32 cellular contexts compared by ENCODE assay signal in genomic region chr9:131936929-131937328, GRCh38.
"Had no signal": no experiment of that assay in that cellular context is flagged by ENCODE, and none has a peak within 500 bp of the region (broad histone marks: within the 10 kb centered on the region; RNA-seq: fewer than 3 reads in every experiment).

No MANE protein-coding gene starts in this region.

- H3K9me3 Mint-ChIP-seq: natural killer cell treated with Interleukin-12 subunit alpha and Interleukin-12 subunit beta and Interleukin-15 and Interleukin-18, amount 100 ng/mL, for 72 hours; stimulated activated naive CD8-positive, alpha-beta T cell treated with anti-CD3 and anti-CD28 coated beads, Interleukin-15, Interleukin-2, amounts not matched to agents 100 ng/mL and 50 ng/mL, for 24 hours had no signal

- H3K27me3 Mint-ChIP-seq: naive B cell; natural killer cell treated with Interleukin-12 subunit alpha and Interleukin-12 subunit beta and Interleukin-15 and Interleukin-18, amount 100 ng/mL, for 72 hours; stimulated activated naive B cell treated with anti-CD40 and anti-IgM and Interleukin-4, amounts not matched to agents 10 μg/mL and 1 μg/mL and 100 μg/mL, for 72 hours; stimulated activated naive CD8-positive, alpha-beta T cell treated with anti-CD3 and anti-CD28 coated beads, Interleukin-15, Interleukin-2, amounts not matched to agents 100 ng/mL and 50 ng/mL, for 24 hours had no signal

- H3K36me3 ChIP-seq: colonic mucosa, ovary, uterus had no signal

- H3K4me1 Mint-ChIP-seq: mesothelial cell of epicardium, naive B cell had no signal

- H3K4me3 Mint-ChIP-seq: mesothelial cell of epicardium; naive B cell; natural killer cell treated with Interleukin-12 subunit alpha and Interleukin-12 subunit beta and Interleukin-15 and Interleukin-18, amount 100 ng/mL, for 72 hours; neural crest cell; stimulated activated naive B cell treated with anti-CD40 and anti-IgM and Interleukin-4, amounts not matched to agents 10 μg/mL and 1 μg/mL and 100 μg/mL, for 72 hours; stimulated activated naive CD8-positive, alpha-beta T cell treated with anti-CD3 and anti-CD28 coated beads, Interleukin-15, Interleukin-2, amounts not matched to agents 100 ng/mL and 50 ng/mL, for 24 hours had no signal

- FAIRE-seq: endometrium, islet of Langerhans had no signal

- H3K27ac ChIP-seq: colonic mucosa, esophagus squamous epithelium, heart right ventricle, left lung, ovary, psoas muscle, skin epidermis, thoracic aorta, transverse colon, upper lobe of right lung, uterus had no signal

- H3K4me1 ChIP-seq: colonic mucosa, esophagus squamous epithelium, heart right ventricle, left lung, psoas muscle, transverse colon, upper lobe of right lung, uterus had no signal

- DNase-seq: colonic mucosa; dermis blood vessel endothelial cell; effector memory CD4-positive, alpha-beta T cell; erythroblast; esophagus squamous epithelium; foreskin melanocyte; glutamatergic neuron; heart right ventricle; hippocampal formation; left cardiac atrium; left lung; mesenchymal stem cell; mucosa of descending colon; naive B cell; ovary; posterior cingulate gyrus; psoas muscle; right cardiac atrium; stimulated activated CD4-positive, alpha-beta T cell treated with anti-CD3 and anti-CD28 coated beads, Interleukin-15, amount 100 ng/mL, for 24 hours; stimulated activated CD4-positive, alpha-beta T cell treated with anti-CD3 and anti-CD28 coated beads, Interleukin-2, amount 100 ng/mL, for 48 hours; stimulated activated naive B cell treated with anti-CD40 and anti-IgM and Interleukin-4, amounts not matched to agents 10 μg/mL and 1 μg/mL and 100 μg/mL, for 72 hours; transverse colon; upper lobe of right lung; uterus had no signal

- H3K4me3 ChIP-seq: colonic mucosa, esophagus squamous epithelium, heart right ventricle, left lung, mucosa of descending colon, ovary, psoas muscle, skin epidermis, thoracic aorta, transverse colon, upper lobe of right lung, uterus had no signal

- H3K27ac Mint-ChIP-seq: mesothelial cell of epicardium; naive B cell; natural killer cell treated with Interleukin-12 subunit alpha and Interleukin-12 subunit beta and Interleukin-15 and Interleukin-18, amount 100 ng/mL, for 72 hours; stimulated activated naive B cell treated with anti-CD40 and anti-IgM and Interleukin-4, amounts not matched to agents 10 μg/mL and 1 μg/mL and 100 μg/mL, for 72 hours; stimulated activated naive CD8-positive, alpha-beta T cell treated with anti-CD3 and anti-CD28 coated beads, Interleukin-15, Interleukin-2, amounts not matched to agents 100 ng/mL and 50 ng/mL, for 24 hours had no signal

- H3K9me3 ChIP-seq: colonic mucosa, esophagus squamous epithelium, left lung, mucosa of descending colon, ovary, thoracic aorta, upper lobe of right lung, uterus had no signal

- ATAC-seq: heart right ventricle; left cardiac atrium; left lung; mucosa of descending colon; psoas muscle; right cardiac atrium; stimulated activated naive B cell treated with anti-CD40 and anti-IgM and Interleukin-4, amounts not matched to agents 10 μg/mL and 1 μg/mL and 100 μg/mL, for 72 hours; upper lobe of right lung had no signal

- H3K27me3 ChIP-seq: colonic mucosa, esophagus squamous epithelium, heart right ventricle, left lung, ovary, transverse colon, upper lobe of right lung, uterus had no signal

- H3K36me3 Mint-ChIP-seq: natural killer cell treated with Interleukin-12 subunit alpha and Interleukin-12 subunit beta and Interleukin-15 and Interleukin-18, amount 100 ng/mL, for 72 hours had no signal
